In genomic region chr7:130114776-130115175, GRCh38 we compare ENCODE assay signal across 1 cellular context.
TF ChIP-seq lines count a peak whose summit lies in the region.

No MANE protein-coding gene starts in this region.

TF ChIP-seq in HCT116, 20 proteins besides CTCF, POLR2A, EP300 and RAD21 (continued from another document):
- TF ChIP-seq REST (IDR thresholded peaks at IDR 0.05; ENCODE audit: low read depth) (no peak), EZH2 (IDR thresholded peaks at IDR 0.05) (no peak), ATF3 (IDR thresholded peaks at IDR 0.05) (no peak), ZNF274 (IDR thresholded peaks at IDR 0.05; ENCODE audit: low read depth, low read length) (no peak), TCF7L2 (IDR thresholded peaks at IDR 0.05; ENCODE audit: borderline replicate concordance, extremely low read depth, insufficient read depth, insufficient read length) (no peak), SRF (IDR thresholded peaks at IDR 0.05; ENCODE audit: low read depth) (no peak), CEBPB (IDR thresholded peaks at IDR 0.05; ENCODE audit: low read depth) (no peak), ZFX (IDR thresholded peaks at IDR 0.05) (no peak), CBX3 (IDR thresholded peaks at IDR 0.05; ENCODE audit: low read depth) (no peak; the same call in 1 of the 2 replicates), YY1 (IDR thresholded peaks at IDR 0.05; ENCODE audit: extremely low read depth, insufficient replicate concordance, low read depth, low read length) (no peak), FOSL1 (IDR thresholded peaks at IDR 0.05; ENCODE audit: low read depth) (peak; percentile 35; the same call in 1 of the 2 replicates), MAX (IDR thresholded peaks at IDR 0.05) (no peak), SIN3A (IDR thresholded peaks at IDR 0.05; ENCODE audit: low read depth) (no peak), SP1 (IDR thresholded peaks at IDR 0.05; ENCODE audit: low read depth) (peak; percentile 42), POLR2AphosphoS5 (IDR thresholded peaks at IDR 0.05; ENCODE audit: low read depth, low read length) (no peak)
